ENCODE assay signal across 14 cellular contexts in genomic region chr22:46102752-46103151, GRCh38. TPM values are rescaled to one million over a fixed set of nuclear protein-coding genes. Genes with fewer than 3 reads are reported as not detected.
DNase-seq lines count a peak whose midpoint lies in the region; ATAC-seq and TF ChIP-seq lines count a peak whose summit lies in the region.
"Had no signal": no experiment of that assay in that cellular context is flagged by ENCODE, and none has a peak within 500 bp of the region (broad histone marks: within the 10 kb centered on the region; RNA-seq: fewer than 3 reads in every experiment).

No MANE protein-coding gene starts in this region.

- H3K27me3 Mint-ChIP-seq in mesothelial cell of epicardium (ENCODE audit: low read depth) = no peaks in the 10 kb centered on the region
- H3K27me3 Mint-ChIP-seq: activated B cell treated with CpG ODN at 0.5 μM for 24 hours; activated naive CD4-positive, alpha-beta T cell treated with anti-CD3 and anti-CD28 coated beads, Interleukin-2, amount 50 U/mL, for 24 hours had no signal

- no peak overlapping the region for H4K8ac ChIP-seq in trophoblast cell (ENCODE audit: low read depth, low read length)

- no peaks in the 10 kb centered on the region for H3K79me2 ChIP-seq in trophoblast cell (ENCODE audit: control insufficient read depth, insufficient read depth, low read length, poor library complexity)

- intact Hi-C loops in psoas muscle (cut with DNase I) = no loop called here

- ATAC-seq in psoas muscle = no peak
- ATAC-seq: natural killer cell had no signal

- no peak overlapping the region for H2BK120ac ChIP-seq in trophoblast cell (ENCODE audit: insufficient read depth, low read length, poor library complexity)

- no peak for TF ChIP-seq POLR2A in Peyer's patch (IDR thresholded peaks at IDR 0.05)

- no peak overlapping the region for H3K4me2 ChIP-seq in trophoblast cell (ENCODE audit: low read length)
- H3K4me2 ChIP-seq: smooth muscle cell had no signal

- H2BK12ac ChIP-seq in trophoblast cell (ENCODE audit: low read length) = no peak overlapping the region

- DNase-seq in Peyer's patch (no peak), psoas muscle (no peak), trophoblast cell (no peak), NCI-H2196 treated with DMSO at 0.1 percent for 48 hours (lab: John Stamatoyannopoulos, UW; ENCODE audit: unreplicated experiment) (no peak), mesothelial cell of epicardium (ENCODE audit: low spot score in 2 of 2, unreplicated experiment in 2 of 2) (no peak), kidney glomerular epithelial cell (lab: John Stamatoyannopoulos, UW) (no peak)
- DNase-seq: activated B cell treated with CpG ODN at 0.5 μM for 24 hours; activated CD8-positive, alpha-beta memory T cell treated with anti-CD3 and anti-CD28 coated beads, Interleukin-2, amount 50 U/mL, for 48 hours; natural killer cell; NCI-H1930 had no signal

- H2AK5ac ChIP-seq in trophoblast cell (ENCODE audit: low read length) = no peak overlapping the region

- H2BK5ac ChIP-seq in trophoblast cell (ENCODE audit: low read depth, low read length, poor library complexity) = no peak overlapping the region

- no peak for TF ChIP-seq CTCF in 22Rv1 (IDR thresholded peaks at IDR 0.05)
- TF ChIP-seq CTCF in Peyer's patch (IDR thresholded peaks at IDR 0.05) = no peak
- no peak for TF ChIP-seq CTCF in psoas muscle (IDR thresholded peaks at IDR 0.05)
- no peak for TF ChIP-seq CTCF in mesothelial cell of epicardium (IDR thresholded peaks at IDR 0.05; ENCODE audit: unreplicated experiment)

- no peaks in the 10 kb centered on the region for H3K9me3 ChIP-seq in Peyer's patch
- no peaks in the 10 kb centered on the region for H3K9me3 ChIP-seq in esophagus (ENCODE audit: control insufficient read depth in 2 of 2, insufficient read depth in 1 of 2, low read depth in 1 of 2, low read length in 1 of 2)
- no peaks in the 10 kb centered on the region for H3K9me3 ChIP-seq in psoas muscle
- H3K9me3 ChIP-seq in trophoblast cell (ENCODE audit: insufficient read depth, low read depth, low read length) = no peaks in the 10 kb centered on the region

- no peak overlapping the region for H3K23ac ChIP-seq in trophoblast cell (ENCODE audit: low read length)

- H3K27ac ChIP-seq in 22Rv1 (peak overlapping the region; percentile 79), Peyer's patch (peak overlapping the region in 3 of 4 donors; percentile 32 to 97 (median 89)), esophagus (ENCODE audit: low read depth in 2 of 2, low read length in 1 of 2) (peak overlapping the region; percentile 76 to 97), psoas muscle (peak overlapping the region; percentile 93), trophoblast cell (ENCODE audit: low read depth, low read length) (no peak overlapping the region)

- H3K4me3 Mint-ChIP-seq in mesothelial cell of epicardium = no peak overlapping the region
- H3K4me3 Mint-ChIP-seq: activated B cell treated with CpG ODN at 0.5 μM for 24 hours; activated naive CD4-positive, alpha-beta T cell treated with anti-CD3 and anti-CD28 coated beads, Interleukin-2, amount 50 U/mL, for 24 hours; natural killer cell had no signal

- H3K14ac ChIP-seq in trophoblast cell (ENCODE audit: low read length) = no peak overlapping the region

- H3K27me3 ChIP-seq in Peyer's patch (no peaks in the 10 kb centered on the region), esophagus (ENCODE audit: control insufficient read depth in 1 of 2, insufficient read depth in 2 of 2, low read length in 2 of 2) (no peaks in the 10 kb centered on the region), psoas muscle (ENCODE audit: insufficient read depth in 3 of 3, low read length in 2 of 3) (no peaks in the 10 kb centered on the region), trophoblast cell (ENCODE audit: insufficient read depth, low read length) (no peaks in the 10 kb centered on the region)

- H3K79me1 ChIP-seq in trophoblast cell (ENCODE audit: low read length) = no peaks in the 10 kb centered on the region

- H3K9ac ChIP-seq in trophoblast cell (ENCODE audit: low read length) = no peak overlapping the region

- H3K4me1 ChIP-seq in Peyer's patch (peaks cover 0 to 57% (median 19%) of the 10 kb centered on the region in 4 donors), esophagus (ENCODE audit: control insufficient read depth in 2 of 2, insufficient read depth in 2 of 2, low read length in 1 of 2) (peaks cover 30 to 60% of the 10 kb centered on the region in 2 donors), psoas muscle (peaks cover 79% of the 10 kb centered on the region), trophoblast cell (ENCODE audit: control insufficient read depth in 1 of 2, insufficient read depth in 2 of 2, low read length in 2 of 2) (peaks cover 0 to 3% of the 10 kb centered on the region in 2 experiments)

- H4K12ac ChIP-seq in trophoblast cell (ENCODE audit: low read depth, low read length) = no peak overlapping the region

- no peaks in the 10 kb centered on the region for H3K9me3 Mint-ChIP-seq in mesothelial cell of epicardium
- H3K9me3 Mint-ChIP-seq: activated B cell treated with CpG ODN at 0.5 μM for 24 hours; activated naive CD4-positive, alpha-beta T cell treated with anti-CD3 and anti-CD28 coated beads, Interleukin-2, amount 50 U/mL, for 24 hours; natural killer cell had no signal

- no peak overlapping the region for H3K27ac Mint-ChIP-seq in mesothelial cell of epicardium
- H3K27ac Mint-ChIP-seq: activated B cell treated with CpG ODN at 0.5 μM for 24 hours; activated naive CD4-positive, alpha-beta T cell treated with anti-CD3 and anti-CD28 coated beads, Interleukin-2, amount 50 U/mL, for 24 hours; natural killer cell had no signal

- H3K4me3 ChIP-seq in Peyer's patch (no peak overlapping the region), esophagus (ENCODE audit: low read depth in 1 of 2, low read length in 2 of 2) (no peak overlapping the region), psoas muscle (no peak overlapping the region), trophoblast cell (ENCODE audit: low read depth, low read length) (no peak overlapping the region)
- H3K4me3 ChIP-seq: smooth muscle cell had no signal

- H3K4ac ChIP-seq in trophoblast cell (ENCODE audit: low read depth, low read length) = no peak overlapping the region

- no peak overlapping the region for H4K91ac ChIP-seq in trophoblast cell (ENCODE audit: low read depth, low read length)

- peaks cover 7% of the 10 kb centered on the region for H3K4me1 Mint-ChIP-seq in mesothelial cell of epicardium
- H3K4me1 Mint-ChIP-seq: activated B cell treated with CpG ODN at 0.5 μM for 24 hours; activated naive CD4-positive, alpha-beta T cell treated with anti-CD3 and anti-CD28 coated beads, Interleukin-2, amount 50 U/mL, for 24 hours; natural killer cell had no signal

- WGBS in esophagus, 2 donors = 47 to 54% methylated on average over 13 of the region's 13 CpGs
- WGBS in psoas muscle, 3 donors = 48 to 77% (median 50%) methylated on average over 13 of the region's 13 CpGs
- no CpG with 5 or more reads among the region's 13 CpGs for WGBS in trophoblast cell (ENCODE audit: extremely low coverage, insufficient coverage, insufficient read length)

- H3K18ac ChIP-seq in trophoblast cell (ENCODE audit: low read length) = no peak overlapping the region

- peaks cover 0 to 62% (median 0%) of the 10 kb centered on the region in 3 donors for H3K36me3 ChIP-seq in Peyer's patch
- peaks cover 8 to 70% of the 10 kb centered on the region in 2 donors for H3K36me3 ChIP-seq in esophagus (ENCODE audit: control insufficient read depth in 2 of 2, insufficient read depth in 2 of 2, low read length in 1 of 2)
- peaks cover 4 to 63% of the 10 kb centered on the region in 2 donors for H3K36me3 ChIP-seq in psoas muscle (ENCODE audit: insufficient read depth in 1 of 2, low read depth in 1 of 2)
- no peaks in the 10 kb centered on the region for H3K36me3 ChIP-seq in trophoblast cell (ENCODE audit: control insufficient read depth in 1 of 2, insufficient read depth in 2 of 2, low read length in 2 of 2)

- peaks cover 9% of the 10 kb centered on the region for H3K36me3 Mint-ChIP-seq in mesothelial cell of epicardium
- H3K36me3 Mint-ChIP-seq: activated naive CD4-positive, alpha-beta T cell treated with anti-CD3 and anti-CD28 coated beads, Interleukin-2, amount 50 U/mL, for 24 hours; natural killer cell had no signal

- no peak overlapping the region for H2AFZ ChIP-seq in trophoblast cell (ENCODE audit: insufficient read depth, low read length, poor library complexity)

RNA-seq across cellular contexts. Expression of gene PPARA, which starts 47.6 kb away (rescaled TPM):
- 100 to 1,000 TPM in 3 of 4 donors, 10 to 100 TPM in 1; 21.5 to 231 (median 189) TPM for total RNA-seq in Peyer's patch
- 1 to 10 TPM; 3.2 to 3.9 TPM for polyA plus RNA-seq in esophagus
- total RNA-seq in psoas muscle = 10 to 100 TPM; 37.3 to 55.8 (median 46.2) TPM
- 10 to 100 TPM; 11.0 to 30.6 (median 12.1) TPM for polyA plus RNA-seq in psoas muscle
- polyA plus RNA-seq in trophoblast cell (2013) = 5.1 and 5.5 TPM in 2 replicates
- 12.0 to 15.1 TPM (median 13.0 TPM) in 3 replicates for total RNA-seq in mesothelial cell of epicardium
